Comparison of ENCODE assay signal across 21 cellular contexts in genomic region chr18:58443671-58444070, GRCh38.
DNase-seq lines count a peak whose midpoint lies in the region; ATAC-seq, FAIRE-seq and TF ChIP-seq lines count a peak whose summit lies in the region.
"Had no signal": no experiment of that assay in that cellular context is flagged by ENCODE, and none has a peak within 500 bp of the region (broad histone marks: within the 10 kb centered on the region; RNA-seq: fewer than 3 reads in every experiment).

No MANE protein-coding gene starts in this region.

- H3K9me3 ChIP-seq in liver (ENCODE audit: control insufficient read depth in 4 of 4, low read length in 3 of 4) (no peaks in the 10 kb centered on the region), HepG2 (ENCODE audit: low read length) (no peaks in the 10 kb centered on the region), right lobe of liver (no peaks in the 10 kb centered on the region), sigmoid colon (no peaks in the 10 kb centered on the region)
- H3K9me3 ChIP-seq: SJSA1 had no signal

- POLR2A ChIA-PET in HepG2 (lab: Yijun Ruan, JAX), result no interaction called here
- POLR2A ChIA-PET in WTC11 (lab: Charles Lee), result no interaction called here

- CTCF ChIA-PET in HepG2 (lab: Yijun Ruan, JAX; ENCODE audit: low intra/inter-chr PET ratio, low total read pairs) (no interaction called here), WTC11 (lab: Charles Lee) (no interaction called here)

- no peaks in the 10 kb centered on the region for H3K79me2 ChIP-seq in HepG2 (ENCODE audit: insufficient read depth, low read length)

- TF ChIP-seq EP300 in HepG2 (IDR thresholded peaks at IDR 0.05; ENCODE audit: low read depth in 2 of 2, low read length in 2 of 2), result no peak
- TF ChIP-seq EP300 in HepG2 (CRISPR knock-in tag; IDR thresholded peaks at IDR 0.05; ENCODE audit: borderline replicate concordance), result no peak
- TF ChIP-seq EP300 in sigmoid colon (IDR thresholded peaks at IDR 0.05), result no peak

- peaks cover 45% of the 10 kb centered on the region for H3K4me1 Mint-ChIP-seq in WTC11

- intact Hi-C loops in HepG2 (cut with micrococcal nuclease; ENCODE audit: unreplicated experiment) (no loop called here), right lobe of liver (cut with DNase I) (no loop called here), sigmoid colon (cut with DNase I) (no loop called here)

- TF ChIP-seq CTCF in liver (IDR thresholded peaks at IDR 0.05; ENCODE audit: low read depth, low read length, missing input control) (no peak), HepG2 (CRISPR knock-in tag; IDR thresholded peaks at IDR 0.05) (no peak), WTC11 (IDR thresholded peaks at IDR 0.05) (no peak), right lobe of liver (IDR thresholded peaks at IDR 0.05) (no peak), sigmoid colon (IDR thresholded peaks at IDR 0.05) (no peak)

- BruUV-seq in HepG2 (replicated peaks; lab: Mats Ljungman, UMichigan), result no TSS peak

- ATAC-seq in HepG2 (no peak), WTC11 (0 out of 2 replicates have a peak, but pooled peaks have one; percentile 16), right lobe of liver (peak; percentile 2 to 24 (median 17))

- in situ Hi-C loops in HepG2 (cut with HindIII; ENCODE audit: extremely low pct_ligation_motif_present, low pct_unique_long_range_greater_than_20kb), result no loop called here

- no peak for DNase-seq in HepG2 (ENCODE audit: low spot score)
- no peak for DNase-seq in WTC11 (ENCODE audit: low spot score)
- DNase-seq in right lobe of liver, result peak in 1 of 3 donors; percentile 69
- peak; percentile 7 for DNase-seq in sigmoid colon
- no peak for DNase-seq in T-helper 1 cell
- no peak for DNase-seq in MV-4-11 (lab: John Stamatoyannopoulos, UW)
- no peak for DNase-seq in NCI-H1694 (lab: John Stamatoyannopoulos, UW)
- DNase-seq: 8988T, ACHN, DMS53, HCEC 1CT, NCI-H1105, NCI-H146, NCI-H2029, NCI-H446 treated with DMSO at 0.1 percent for 48 hours, NCI-H526, Right ventricle myocardium superior, RPMI8226 had no signal

- TF ChIP-seq POLR2A in HepG2 (IDR thresholded peaks at IDR 0.05; ENCODE audit: insufficient read depth in 1 of 2, low read depth in 2 of 2, low read length in 2 of 2), result no peak
- peak; percentile 43 for TF ChIP-seq POLR2A in right lobe of liver (IDR thresholded peaks at IDR 0.05)
- no peak for TF ChIP-seq POLR2A in sigmoid colon (IDR thresholded peaks at IDR 0.05)

- WGBS in liver, result 30% methylated on average over 6 of the region's 6 CpGs
- 98% methylated on average over 6 of the region's 6 CpGs for WGBS in HepG2 (ENCODE audit: low lambda C conversion rate)
- WGBS in right lobe of liver (ENCODE audit: insufficient coverage, low coverage, low lambda C conversion rate, missing lambda C conversion rate), result 34% methylated on average over 6 of the region's 6 CpGs
- 89 to 91% methylated on average over 6 of the region's 6 CpGs for WGBS in sigmoid colon, 2 donors

- no peaks in the 10 kb centered on the region for H3K27me3 ChIP-seq in liver (ENCODE audit: control insufficient read depth in 4 of 4, insufficient read depth in 4 of 4, low read length in 3 of 4)
- H3K27me3 ChIP-seq in HepG2 (ENCODE audit: control insufficient read depth in 1 of 2, insufficient read depth in 2 of 2, low read length in 2 of 2), result no peaks in the 10 kb centered on the region
- no peaks in the 10 kb centered on the region for H3K27me3 ChIP-seq in right lobe of liver
- no peaks in the 10 kb centered on the region for H3K27me3 ChIP-seq in sigmoid colon
- H3K27me3 ChIP-seq: SJSA1 had no signal

- no peaks in the 10 kb centered on the region for H3K9me3 Mint-ChIP-seq in WTC11

- H3K4me3 Mint-ChIP-seq in WTC11, result no peak overlapping the region

- H3K27ac Mint-ChIP-seq in WTC11, result no peak overlapping the region

- no peak overlapping the region for H2AFZ ChIP-seq in HepG2 (ENCODE audit: low read length)

- no peaks in the 10 kb centered on the region for H4K20me1 ChIP-seq in HepG2 (ENCODE audit: insufficient read depth, low read length)

- H3K27ac ChIP-seq in liver (ENCODE audit: low read depth in 1 of 2, low read length in 2 of 2) (peak overlapping the region; percentile 90 to 91), HepG2 (ENCODE audit: extremely low read length, insufficient read depth, low read length) (no peak overlapping the region), right lobe of liver (peak overlapping the region; percentile 91 to 98 (median 97)), sigmoid colon (peak overlapping the region in 1 of 4 donors; percentile 23)
- H3K27ac ChIP-seq: SJSA1 had no signal

- FAIRE-seq in HepG2 (lab: Jason Lieb, UNC), result no peak
- FAIRE-seq: GM18507 had no signal

- TF ChIP-seq RAD21 in liver (IDR thresholded peaks at IDR 0.05), result peak in 1 of 2 donors; percentile 13
- no peak for TF ChIP-seq RAD21 in HepG2 (CRISPR knock-in tag; IDR thresholded peaks at IDR 0.05)

- H3K36me3 ChIP-seq in liver (ENCODE audit: control insufficient read depth in 4 of 4, insufficient read depth in 3 of 4, low read depth in 1 of 4, low read length in 3 of 4) (no peaks in the 10 kb centered on the region), HepG2 (replicated peaks in 1 of 2; ENCODE audit: control insufficient read depth in 1 of 2, insufficient read depth in 2 of 2, low read length in 2 of 2) (no peaks in the 10 kb centered on the region), right lobe of liver (peaks cover 0 to 23% (median 7%) of the 10 kb centered on the region in 4 donors), sigmoid colon (no peaks in the 10 kb centered on the region)
- H3K36me3 ChIP-seq: SJSA1 had no signal

- no peaks in the 10 kb centered on the region for H3K36me3 Mint-ChIP-seq in WTC11

- no peak overlapping the region for H3K4me2 ChIP-seq in HepG2 (ENCODE audit: low read depth, low read length)

- H3K9ac ChIP-seq in liver (ENCODE audit: low read depth in 1 of 2, low read length in 2 of 2) (peak overlapping the region; percentile 87 to 99), HepG2 (ENCODE audit: insufficient read depth, low read depth, low read length) (no peak overlapping the region)

- H3K4me3 ChIP-seq in liver (ENCODE audit: low read depth in 1 of 3, low read length in 3 of 3) (peak overlapping the region; percentile 16 to 61 (median 46)), HepG2 (replicated peaks in 1 of 3; ENCODE audit: insufficient read depth in 1 of 3, low read depth in 2 of 3, low read length in 3 of 3) (no peak overlapping the region), right lobe of liver (peak overlapping the region in 2 of 3 donors; percentile 64 to 73), sigmoid colon (no peak overlapping the region)
- H3K4me3 ChIP-seq: SJSA1 had no signal

- no peaks in the 10 kb centered on the region; the same call in 1 of the 2 replicates for H3K27me3 Mint-ChIP-seq in WTC11 (ENCODE audit: low read depth)

- H3K4me1 ChIP-seq in liver (ENCODE audit: control insufficient read depth in 4 of 4, insufficient read depth in 4 of 4, low read length in 3 of 4) (peaks cover 3 to 16% (median 11%) of the 10 kb centered on the region in 4 donors), HepG2 (ENCODE audit: insufficient read depth, low read length) (peaks cover 59% of the 10 kb centered on the region), right lobe of liver (peaks cover 0 to 9% (median 3%) of the 10 kb centered on the region in 4 donors), sigmoid colon (peaks cover 0 to 31% (median 23%) of the 10 kb centered on the region in 4 donors)

TF ChIP-seq in liver, 16 proteins besides CTCF, POLR2A, EP300 and RAD21 (continues in another document):
- TF ChIP-seq TAF1 (conservative IDR thresholded peaks at IDR 0.05) (peak; percentile 14), HNF4G (IDR thresholded peaks at IDR 0.05) (no peak), RXRA (IDR thresholded peaks at IDR 0.05) (peak; percentile 46 to 68), HNF4A (conservative IDR thresholded peaks at IDR 0.05) (peak in 1 of 2 donors; percentile 48)

TF ChIP-seq in HepG2, 621 proteins besides CTCF, POLR2A, EP300 and RAD21 (continues in another document):
- TF ChIP-seq TBX2 (CRISPR knock-in tag; IDR thresholded peaks at IDR 0.05; ENCODE audit: borderline replicate concordance) (no peak), JUN (CRISPR knock-in tag; IDR thresholded peaks at IDR 0.05) (no peak), ZNF251 (CRISPR knock-in tag; IDR thresholded peaks at IDR 0.05) (no peak), TFAP4 (IDR thresholded peaks at IDR 0.05; ENCODE audit: borderline replicate concordance, low read depth) (no peak), ZNF235 (CRISPR knock-in tag; IDR thresholded peaks at IDR 0.05; ENCODE audit: borderline replicate concordance) (no peak), ZNF12 (CRISPR knock-in tag; IDR thresholded peaks at IDR 0.05) (no peak), SMAD9 (CRISPR knock-in tag; IDR thresholded peaks at IDR 0.05) (no peak), SMARCE1 (IDR thresholded peaks at IDR 0.05; ENCODE audit: borderline replicate concordance) (no peak)

TF ChIP-seq in WTC11, 78 proteins besides CTCF, POLR2A, EP300 and RAD21 (continues in another document):
- TF ChIP-seq ZNF219 (CRISPR knock-in tag; IDR thresholded peaks at IDR 0.05; ENCODE audit: borderline replicate concordance), result no peak
- TF ChIP-seq NR1H2 (CRISPR knock-in tag; IDR thresholded peaks at IDR 0.05), result no peak
- TF ChIP-seq TEAD4 (CRISPR knock-in tag; IDR thresholded peaks at IDR 0.05), result no peak
- TF ChIP-seq NR2C2 (CRISPR knock-in tag; IDR thresholded peaks at IDR 0.05), result no peak
- no peak for TF ChIP-seq E2F4 (CRISPR knock-in tag; IDR thresholded peaks at IDR 0.05; ENCODE audit: borderline replicate concordance, low read depth)
- TF ChIP-seq ZMAT4 (CRISPR knock-in tag; IDR thresholded peaks at IDR 0.05), result no peak
- TF ChIP-seq NFYB (CRISPR knock-in tag; conservative IDR thresholded peaks at IDR 0.05; ENCODE audit: low read depth), result no peak

Comparison
In these comparisons a context has a peak if more than half of its experiments do, and no peak if none do; other contexts are left out.
1. H3K4me3 ChIP-seq: peak in liver (3 of 3) and right lobe of liver (2 of 3); none in HepG2 (0 of 3) and sigmoid colon (0 of 4).